ENCODE assay signal across 28 cellular contexts in the genomic region with DNA sequence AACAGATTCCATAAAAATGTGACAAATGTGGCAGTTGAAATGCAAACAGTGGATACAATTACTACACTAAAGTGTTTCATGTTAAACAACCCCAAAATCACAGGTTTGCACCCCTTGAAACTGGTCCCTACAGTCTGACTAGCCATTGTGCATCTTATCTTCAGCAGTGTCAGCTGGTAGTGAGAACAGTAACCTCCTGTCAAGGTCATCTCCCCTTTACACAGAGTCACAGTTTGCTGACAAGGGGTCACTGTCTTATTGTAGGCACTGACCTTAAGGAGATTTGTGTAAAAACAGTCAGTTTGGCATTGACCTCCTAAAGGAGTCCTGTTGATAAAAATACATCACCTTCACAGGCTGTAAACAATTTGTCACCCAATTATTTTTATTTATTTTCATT.
"Had no signal": no experiment of that assay in that cellular context is flagged by ENCODE, and none has a peak within 500 bp of the region (broad histone marks: within the 10 kb centered on the region; RNA-seq: fewer than 3 reads in every experiment).

No MANE protein-coding gene starts in this region.

- H3K9me3 ChIP-seq: colonic mucosa, esophagus muscularis mucosa, esophagus squamous epithelium, gastrocnemius medialis, gastroesophageal sphincter had no signal

- H3K4me3 ChIP-seq: colonic mucosa, coronary artery, dorsolateral prefrontal cortex, esophagus muscularis mucosa, esophagus squamous epithelium, gastrocnemius medialis, gastroesophageal sphincter, heart left ventricle, heart right ventricle had no signal

- ATAC-seq: effector memory CD8-positive, alpha-beta T cell; esophagus mucosa; foreskin keratinocyte; gastrocnemius medialis; gastroesophageal sphincter; heart left ventricle; heart right ventricle had no signal

- DNase-seq: colonic mucosa; cortex of kidney; dermis blood vessel endothelial cell; dorsolateral prefrontal cortex; effector CD4-positive, alpha-beta T cell; effector CD8-positive, alpha-beta T cell; effector memory CD4-positive, alpha-beta T cell; effector memory CD8-positive, alpha-beta T cell; endodermal cell; erythroblast; esophagus squamous epithelium; foreskin fibroblast; foreskin keratinocyte; foreskin melanocyte; gastrocnemius medialis; glutamatergic neuron; head of caudate nucleus; heart left ventricle; heart right ventricle had no signal

- H3K27me3 ChIP-seq: colonic mucosa, dorsolateral prefrontal cortex, esophagus muscularis mucosa, esophagus squamous epithelium, foreskin keratinocyte, gastrocnemius medialis, gastroesophageal sphincter, heart left ventricle had no signal

- H3K4me1 ChIP-seq: colonic mucosa, esophagus muscularis mucosa, esophagus squamous epithelium, foreskin keratinocyte, gastrocnemius medialis, gastroesophageal sphincter, heart left ventricle, heart right ventricle had no signal

- H3K36me3 ChIP-seq: colonic mucosa, esophagus muscularis mucosa, esophagus squamous epithelium, gastrocnemius medialis, gastroesophageal sphincter, heart left ventricle, heart right ventricle had no signal

- FAIRE-seq: colon, endometrium, endothelial cell of umbilical vein, frontal cortex had no signal

- H3K27ac ChIP-seq: colonic mucosa, coronary artery, dorsolateral prefrontal cortex, epithelial cell of prostate, esophagus muscularis mucosa, esophagus squamous epithelium, foreskin keratinocyte, gastrocnemius medialis, gastroesophageal sphincter, heart left ventricle, heart right ventricle had no signal
